26 cellular contexts compared by ENCODE assay signal in genomic region chr16:6157806-6158205, GRCh38.
"Had no signal": no experiment of that assay in that cellular context is flagged by ENCODE, and none has a peak within 500 bp of the region (broad histone marks: within the 10 kb centered on the region; RNA-seq: fewer than 3 reads in every experiment).

No MANE protein-coding gene starts in this region.

- FAIRE-seq: astrocyte had no signal

- ATAC-seq: activated CD8-positive, alpha-beta T cell treated with anti-CD3 and anti-CD28 coated beads, Interleukin-2, amount 10 ng/mL, durations not matched to agents 7 days and 5 days; Right ventricle myocardium inferior; WTC11 had no signal

- H3K36me3 Mint-ChIP-seq: activated naive CD8-positive, alpha-beta T cell; brain had no signal

- H3K27ac Mint-ChIP-seq: activated CD8-positive, alpha-beta T cell treated with anti-CD3 and anti-CD28 coated beads, Interleukin-2, amount 10 ng/mL, durations not matched to agents 7 days and 5 days; activated naive CD4-positive, alpha-beta T cell treated with anti-CD3 and anti-CD28 coated beads for 36 hours; activated naive CD8-positive, alpha-beta T cell; activated T-cell treated with anti-CD3 and anti-CD28 coated beads, Interleukin-2, amount 50 U/mL, for 24 hours; brain; T-helper 1 cell treated with Interleukin-12 subunit alpha and Interleukin-12 subunit beta and Interleukin-4 antibody, amounts not matched to agents 30 μg/mL and 1 μg/mL, for 36 hours; WTC11 had no signal

- H3K4me1 Mint-ChIP-seq: brain; central memory CD8-positive, alpha-beta T cell; WTC11 had no signal

- DNase-seq: activated CD4-positive, alpha-beta T cell treated with anti-CD3 and anti-CD28 coated beads for 48 hours; activated CD4-positive, alpha-beta T cell treated with anti-CD3 and anti-CD28 coated beads, Interleukin-2, amount 50 U/mL, for 4 hours; activated CD4-positive, CD25-positive, alpha-beta regulatory T cell treated with anti-CD3 and anti-CD28 coated beads, Interleukin-2, amount 50 U/mL, for 72 hours; activated CD8-positive, alpha-beta memory T cell treated with anti-CD3 and anti-CD28 coated beads, Interleukin-2, amount 50 U/mL, for 48 hours; activated CD8-positive, alpha-beta T cell treated with anti-CD3 and anti-CD28 coated beads, Interleukin-2, amount 10 ng/mL, durations not matched to agents 7 days and 5 days; activated gamma-delta T cell; activated naive CD4-positive, alpha-beta T cell treated with anti-CD3 and anti-CD28 coated beads for 36 hours; activated T-cell treated with anti-CD3 and anti-CD28 coated beads, Interleukin-2, amount 50 U/mL, for 24 hours; amygdala; Kasumi-1; KBM-7; MV-4-11; NCI-H1092 treated with DMSO at 0.1 percent for 48 hours; NCI-H1417 treated with DMSO at 0.1 percent for 48 hours; NCI-H1694; NCI-H2029; NCI-H226; NCI-H526; RPMI8226 had no signal

- H3K27me3 Mint-ChIP-seq: activated naive CD8-positive, alpha-beta T cell; activated T-cell treated with anti-CD3 and anti-CD28 coated beads, Interleukin-2, amount 50 U/mL, for 24 hours; brain; central memory CD8-positive, alpha-beta T cell had no signal

- H3K4me3 Mint-ChIP-seq: activated CD8-positive, alpha-beta T cell treated with anti-CD3 and anti-CD28 coated beads, Interleukin-2, amount 10 ng/mL, durations not matched to agents 7 days and 5 days; activated naive CD4-positive, alpha-beta T cell treated with anti-CD3 and anti-CD28 coated beads for 36 hours; activated naive CD8-positive, alpha-beta T cell; activated T-cell treated with anti-CD3 and anti-CD28 coated beads, Interleukin-2, amount 50 U/mL, for 24 hours; brain; central memory CD8-positive, alpha-beta T cell; T-helper 1 cell treated with Interleukin-12 subunit alpha and Interleukin-12 subunit beta and Interleukin-4 antibody, amounts not matched to agents 30 μg/mL and 1 μg/mL, for 36 hours; WTC11 had no signal
